ENCODE assay signal across 13 cellular contexts in genomic region chr3:196440041-196440537, GRCh38. TPM values are rescaled to one million over a fixed set of nuclear protein-coding genes. Genes with fewer than 3 reads are reported as not detected.
DNase-seq lines count a peak whose midpoint lies in the region; ATAC-seq and TF ChIP-seq lines count a peak whose summit lies in the region.
"Had no signal": no experiment of that assay in that cellular context is flagged by ENCODE, and none has a peak within 500 bp of the region (broad histone marks: within the 10 kb centered on the region; RNA-seq: fewer than 3 reads in every experiment).

No MANE protein-coding gene starts in this region.

- H3K9me3 ChIP-seq in IMR-90 (ENCODE audit: control insufficient read depth, insufficient read depth, low read length) (no peaks in the 10 kb centered on the region), ascending aorta (no peaks in the 10 kb centered on the region)
- H3K9me3 ChIP-seq: prostate gland had no signal

- intact Hi-C loops in IMR-90 (cut with micrococcal nuclease): no loop called here
- intact Hi-C loops in left cardiac atrium (cut with DNase I): no loop called here
- intact Hi-C loops in ascending aorta (cut with DNase I): no loop called here

- no peak overlapping the region for H2AK9ac ChIP-seq in IMR-90 (replicated peaks; ENCODE audit: low read depth, low read length, poor library complexity)

- H4K8ac ChIP-seq in IMR-90 (ENCODE audit: low read depth in 2 of 2, low read length in 2 of 2): 0 out of 4 replicates have a peak overlapping the region, but pooled peaks of 1 of the 2 experiments have one; percentile 22

- no peak overlapping the region for H3K9ac ChIP-seq in IMR-90 (ENCODE audit: low read depth, low read length)

- H3K36me3 ChIP-seq in IMR-90 (ENCODE audit: control insufficient read depth, insufficient read depth, low read length) (no peaks in the 10 kb centered on the region), ascending aorta (no peaks in the 10 kb centered on the region)
- H3K36me3 ChIP-seq: prostate gland had no signal

- H4K20me1 ChIP-seq in IMR-90 (ENCODE audit: insufficient read depth, low read length): no peaks in the 10 kb centered on the region

- H3K4me1 ChIP-seq in IMR-90 (ENCODE audit: control insufficient read depth, insufficient read depth, low read length): no peaks in the 10 kb centered on the region; the same call in 1 of the 2 replicates
- H3K4me1 ChIP-seq in ascending aorta: no peaks in the 10 kb centered on the region
- H3K4me1 ChIP-seq: prostate gland had no signal

- H2AFZ ChIP-seq in IMR-90 (replicated peaks; ENCODE audit: low read length, poor library complexity): peak overlapping the region; percentile 63

- dilution Hi-C loops in IMR-90 (cut with HindIII; ENCODE audit: low sequenced_read_pairs, unreplicated experiment): no loop called here

- H3K27me3 ChIP-seq in IMR-90 (ENCODE audit: control insufficient read depth, insufficient read depth, low read length) (no peaks in the 10 kb centered on the region), ascending aorta (no peaks in the 10 kb centered on the region)

- TF ChIP-seq CTCF in IMR-90 (conservative IDR thresholded peaks at IDR 0.05; ENCODE audit: low read depth, low read length): no peak
- no peak for TF ChIP-seq CTCF in ascending aorta (IDR thresholded peaks at IDR 0.05)

- in situ Hi-C loops in IMR-90 (cut with MboI; ENCODE audit: low sequenced_read_pairs): no loop called here

- 100% methylated on average over 3 of the region's 6 CpGs; no CpG with 5 or more reads in 1 of the 2 experiments for WGBS in IMR-90 (ENCODE audit: extremely low coverage in 2 of 2, insufficient read length in 1 of 2), 2 experiments

- no peak overlapping the region for H3K56ac ChIP-seq in IMR-90 (ENCODE audit: extremely low read depth, insufficient read depth, low read length)

- no peak overlapping the region for H3K4me3 ChIP-seq in IMR-90 (ENCODE audit: insufficient read depth, low read depth, low read length)
- H3K4me3 ChIP-seq in ascending aorta: no peak overlapping the region
- H3K4me3 ChIP-seq: K562, prostate gland had no signal

- H2AK5ac ChIP-seq in IMR-90 (ENCODE audit: low read depth, low read length): no peak overlapping the region

- ATAC-seq in GM19463 (IDR thresholded peaks at IDR 0.05; ENCODE audit: unreplicated experiment): peak; percentile 51
- peak; percentile 88 for ATAC-seq in IMR-90 (ENCODE audit: low read depth)
- ATAC-seq in left cardiac atrium: peak in 1 of 2 donors; percentile 50

- H2BK20ac ChIP-seq in IMR-90 (ENCODE audit: low read depth, low read length): no peak overlapping the region

- H2BK120ac ChIP-seq in IMR-90 (ENCODE audit: low read depth, low read length): no peak overlapping the region

- no peak overlapping the region for H3K4ac ChIP-seq in IMR-90 (ENCODE audit: low read depth, low read length)

- no peak overlapping the region for H3K23ac ChIP-seq in IMR-90 (ENCODE audit: low read depth, low read length)

- H3K4me2 ChIP-seq in IMR-90 (ENCODE audit: low read depth, low read length): no peak overlapping the region

- POLR2A ChIA-PET in IMR-90 (lab: Charles Lee; ENCODE audit: unreplicated experiment): no interaction called here

- no peak overlapping the region for H3K14ac ChIP-seq in IMR-90 (replicated peaks; ENCODE audit: low read depth, low read length)

- BruUV-seq in IMR-90 (replicated peaks; lab: Mats Ljungman, UMichigan): no TSS peak

- DNase-seq in AG20443 (ENCODE audit: low spot score) (peak; percentile 42), IMR-90 (peak; percentile 87), left cardiac atrium (peak; percentile 37), ascending aorta (ENCODE audit: low spot score in 2 of 2) (no peak), superior temporal gyrus (ENCODE audit: extremely low spot score) (no peak), anterior cingulate cortex (lab: John Stamatoyannopoulos, UW) (no peak)
- DNase-seq in NK-92 treated with Interleukin-12 subunit alpha and Interleukin-12 subunit beta, amount 100 ng/mL, for 24 hours (lab: John Stamatoyannopoulos, UW): no peak
- DNase-seq: activated CD4-positive, alpha-beta T cell treated with anti-CD3 and anti-CD28 coated beads, Interleukin-2, amount 50 U/mL, for 48 hours; NCI-H446 had no signal

- H3K18ac ChIP-seq in IMR-90 (ENCODE audit: low read depth, low read length): no peak overlapping the region

- no peak for TF ChIP-seq RAD21 in IMR-90 (IDR thresholded peaks at IDR 0.05; ENCODE audit: low read length)

- CTCF ChIA-PET in IMR-90 (lab: Yijun Ruan, JAX): interaction anchor here (0.5 to 0.6 kb wide), 3 partner anchors 19 to 66 kb away, joined by 3 to 4 read pairs (median 4); no protein-coding TSS in a partner anchor

- H4K5ac ChIP-seq in IMR-90 (ENCODE audit: low read depth, low read length): no peak overlapping the region

- H3K9me1 ChIP-seq in IMR-90 (ENCODE audit: insufficient read depth, low read length): peaks cover 7% of the 10 kb centered on the region

- TF ChIP-seq POLR2A in IMR-90 (IDR thresholded peaks at IDR 0.05; ENCODE audit: low read depth, low read length): no peak

- no peak overlapping the region for H2BK5ac ChIP-seq in IMR-90 (ENCODE audit: low read depth, low read length, poor library complexity, severe bottlenecking)

- no peak overlapping the region for H4K91ac ChIP-seq in IMR-90 (ENCODE audit: insufficient read depth, low read depth, low read length)

- no peaks in the 10 kb centered on the region for H3K79me1 ChIP-seq in IMR-90 (ENCODE audit: low read depth in 1 of 2, low read length in 2 of 2)

- H3K27ac ChIP-seq in IMR-90 (ENCODE audit: insufficient read depth, low read length) (no peak overlapping the region), ascending aorta (no peak overlapping the region)
- H3K27ac ChIP-seq: C4-2B, prostate gland had no signal

- no peak overlapping the region for H2BK15ac ChIP-seq in IMR-90 (ENCODE audit: low read depth, low read length)

TF ChIP-seq in IMR-90, 13 proteins besides CTCF, POLR2A, EP300 and RAD21:
- TF ChIP-seq SMC3 (IDR thresholded peaks at IDR 0.05; ENCODE audit: low read depth, low read length): no peak
- no peak for TF ChIP-seq RCOR1 (IDR thresholded peaks at IDR 0.05; ENCODE audit: insufficient replicate concordance, low read length)
- TF ChIP-seq NFE2L2 (IDR thresholded peaks at IDR 0.05; ENCODE audit: low read depth, low read length): no peak
- TF ChIP-seq BHLHE40 (IDR thresholded peaks at IDR 0.05; ENCODE audit: low read depth, low read length): no peak
- no peak for TF ChIP-seq RFX5 (IDR thresholded peaks at IDR 0.05; ENCODE audit: low read depth, low read length)
- TF ChIP-seq CEBPB (IDR thresholded peaks at IDR 0.05; ENCODE audit: low read depth, low read length): no peak
- TF ChIP-seq MAZ (IDR thresholded peaks at IDR 0.05; ENCODE audit: borderline replicate concordance, low read depth, low read length): no peak
- no peak for TF ChIP-seq USF2 (IDR thresholded peaks at IDR 0.05; ENCODE audit: low read depth, low read length)
- TF ChIP-seq CHD1 (IDR thresholded peaks at IDR 0.05; ENCODE audit: low read depth, low read length): no peak
- no peak for TF ChIP-seq MXI1 (IDR thresholded peaks at IDR 0.05; ENCODE audit: borderline replicate concordance, low read depth, low read length)
- TF ChIP-seq ELK1 (IDR thresholded peaks at IDR 0.05; ENCODE audit: borderline replicate concordance, low read depth, low read length): no peak
- TF ChIP-seq MAFK (IDR thresholded peaks at IDR 0.05; ENCODE audit: low read depth, low read length): no peak
- no peak for TF ChIP-seq FOS (IDR thresholded peaks at IDR 0.05; ENCODE audit: low read depth, low read length)

RNA-seq across cellular contexts. Expression of gene UBXN7, which starts 7.9 kb away (rescaled TPM):
- total RNA-seq in IMR-90 (2012; rRNA removed) (16.1 and 18.9 TPM in 2 replicates), left cardiac atrium (10 to 100 TPM; 29.5 to 37.4 TPM), ascending aorta (7.2 TPM)
- polyA plus RNA-seq in IMR-90 (2012; rRNA removed): 8.3 and 8.6 TPM in 2 replicates
- polyA plus RNA-seq in IMR-90 (2012; cell fraction: cytosol; rRNA removed): 1.7 and 1.9 TPM in 2 replicates
- polyA plus RNA-seq in IMR-90 (2012; cell fraction: nucleus; rRNA removed; ENCODE audit: low replicate concordance): 1.3 and 14.0 TPM in 2 replicates

Comparison
In these comparisons a context has a peak if more than half of its experiments do, and no peak if none do; other contexts are left out.
1. DNase-seq: peak in AG20443 (single experiment), IMR-90 (single experiment) and left cardiac atrium (single experiment); none in NK-92 treated with Interleukin-12 subunit alpha and Interleukin-12 subunit beta, amount 100 ng/mL, for 24 hours (single experiment), ascending aorta (0 of 2), superior temporal gyrus (single experiment) and anterior cingulate cortex (0 of 58).